Comparison of ENCODE assay signal across 11 cellular contexts in genomic region chr18:9066817-9067306, GRCh38. TPM values are rescaled to one million over a fixed set of nuclear protein-coding genes. Genes with fewer than 3 reads are reported as not detected.
DNase-seq lines count a peak whose midpoint lies in the region; ATAC-seq, FAIRE-seq and TF ChIP-seq lines count a peak whose summit lies in the region.
"Had no signal": no experiment of that assay in that cellular context is flagged by ENCODE, and none has a peak within 500 bp of the region (broad histone marks: within the 10 kb centered on the region; RNA-seq: fewer than 3 reads in every experiment).

No MANE protein-coding gene starts in this region.

- no peaks in the 10 kb centered on the region for H3K9me3 ChIP-seq in WERI-Rb-1 (ENCODE audit: severe bottlenecking)

- no peak for TF ChIP-seq CTCF in WERI-Rb-1 (IDR thresholded peaks at IDR 0.05; ENCODE audit: low read depth, low read length)

- no peak overlapping the region for H3K4me3 ChIP-seq in WERI-Rb-1 (ENCODE audit: low read depth, low read length)

- no peaks in the 10 kb centered on the region for H3K36me3 Mint-ChIP-seq in activated T-helper 1 cell treated with anti-CD3 and anti-CD28 coated beads, Interleukin-12 subunit alpha, Interleukin-12 subunit beta, Interleukin-2, Interleukin-4 antibody, amounts not matched to agents 30 ng/mL and 10 ng/mL and 1 ng/mL, durations not matched to agents 14 hours and 24 hours and 36 hours (ENCODE audit: low read depth)

- no peaks in the 10 kb centered on the region for H3K27me3 Mint-ChIP-seq in activated T-helper 1 cell treated with anti-CD3 and anti-CD28 coated beads, Interleukin-12 subunit alpha, Interleukin-12 subunit beta, Interleukin-2, Interleukin-4 antibody, amounts not matched to agents 30 ng/mL and 10 ng/mL and 1 ng/mL, durations not matched to agents 14 hours and 24 hours and 36 hours (ENCODE audit: insufficient read depth)

- FAIRE-seq in GM18507 (lab: Jason Lieb, UNC): peak; percentile 94

- DNase-seq in GM18507 (ENCODE audit: extremely low spot score, insufficient read length, low read depth): no peak
- DNase-seq in activated T-helper 1 cell treated with anti-CD3 and anti-CD28 coated beads, Interleukin-12 subunit alpha, Interleukin-12 subunit beta, Interleukin-2, Interleukin-4 antibody, amounts not matched to agents 30 ng/mL and 10 ng/mL and 1 ng/mL, durations not matched to agents 14 hours and 24 hours and 36 hours (ENCODE audit: low spot score): no peak
- DNase-seq in WERI-Rb-1: no peak
- DNase-seq in Right ventricle myocardium inferior (ENCODE audit: missing footprints): no peak
- DNase-seq in OCI-M1 (lab: John Stamatoyannopoulos, UW): no peak
- DNase-seq in epidermal melanocyte (ENCODE audit: insufficient read length, low spot score): no peak
- DNase-seq: erythroblast, NCI-H1436 had no signal

- H3K27ac Mint-ChIP-seq in activated T-helper 1 cell treated with anti-CD3 and anti-CD28 coated beads, Interleukin-12 subunit alpha, Interleukin-12 subunit beta, Interleukin-2, Interleukin-4 antibody, amounts not matched to agents 30 ng/mL and 10 ng/mL and 1 ng/mL, durations not matched to agents 14 hours and 24 hours and 36 hours: peak overlapping the region; percentile 69

- H3K4me3 Mint-ChIP-seq in activated T-helper 1 cell treated with anti-CD3 and anti-CD28 coated beads, Interleukin-12 subunit alpha, Interleukin-12 subunit beta, Interleukin-2, Interleukin-4 antibody, amounts not matched to agents 30 ng/mL and 10 ng/mL and 1 ng/mL, durations not matched to agents 14 hours and 24 hours and 36 hours: no peak overlapping the region

- no peaks in the 10 kb centered on the region for H3K27me3 ChIP-seq in WERI-Rb-1 (ENCODE audit: insufficient read depth, low read depth, severe bottlenecking)

- intact Hi-C loops in activated T-helper 1 cell treated with anti-CD3 and anti-CD28 coated beads, Interleukin-12 subunit alpha, Interleukin-12 subunit beta, Interleukin-2, Interleukin-4 antibody, amounts not matched to agents 30 ng/mL and 10 ng/mL and 1 ng/mL, durations not matched to agents 14 hours and 24 hours and 36 hours (cut with micrococcal nuclease): no loop called here
- intact Hi-C loops in Right ventricle myocardium inferior (cut with DNase I): no loop called here

- ATAC-seq in GM19455 (IDR thresholded peaks at IDR 0.05; ENCODE audit: unreplicated experiment): peak; percentile 49
- ATAC-seq in HG03060 (IDR thresholded peaks at IDR 0.05; ENCODE audit: low read depth, unreplicated experiment): peak; percentile 51
- ATAC-seq in Right ventricle myocardium inferior: no peak
- ATAC-seq: SK-N-SH treated with all-trans-retinoic acid at 6 μM for 48 hours had no signal

- no peak overlapping the region for H3K27ac ChIP-seq in WERI-Rb-1

- no peaks in the 10 kb centered on the region for H3K36me3 ChIP-seq in WERI-Rb-1

- H3K4me1 Mint-ChIP-seq in activated T-helper 1 cell treated with anti-CD3 and anti-CD28 coated beads, Interleukin-12 subunit alpha, Interleukin-12 subunit beta, Interleukin-2, Interleukin-4 antibody, amounts not matched to agents 30 ng/mL and 10 ng/mL and 1 ng/mL, durations not matched to agents 14 hours and 24 hours and 36 hours (ENCODE audit: low read depth): peaks cover 42% of the 10 kb centered on the region

- H3K9me3 Mint-ChIP-seq in activated T-helper 1 cell treated with anti-CD3 and anti-CD28 coated beads, Interleukin-12 subunit alpha, Interleukin-12 subunit beta, Interleukin-2, Interleukin-4 antibody, amounts not matched to agents 30 ng/mL and 10 ng/mL and 1 ng/mL, durations not matched to agents 14 hours and 24 hours and 36 hours: no peaks in the 10 kb centered on the region

RNA-seq across cellular contexts. Expression of gene NDUFV2, which starts 35.6 kb away (rescaled TPM):
- 381 and 391 TPM in 2 replicates for total RNA-seq in activated T-helper 1 cell treated with anti-CD3 and anti-CD28 coated beads, Interleukin-12 subunit alpha, Interleukin-12 subunit beta, Interleukin-2, Interleukin-4 antibody, amounts not matched to agents 30 ng/mL and 10 ng/mL and 1 ng/mL, durations not matched to agents 14 hours and 24 hours and 36 hours
- 533 TPM for total RNA-seq in Right ventricle myocardium inferior
